Comparison of ENCODE assay signal across 2 cellular contexts in the genomic region with DNA sequence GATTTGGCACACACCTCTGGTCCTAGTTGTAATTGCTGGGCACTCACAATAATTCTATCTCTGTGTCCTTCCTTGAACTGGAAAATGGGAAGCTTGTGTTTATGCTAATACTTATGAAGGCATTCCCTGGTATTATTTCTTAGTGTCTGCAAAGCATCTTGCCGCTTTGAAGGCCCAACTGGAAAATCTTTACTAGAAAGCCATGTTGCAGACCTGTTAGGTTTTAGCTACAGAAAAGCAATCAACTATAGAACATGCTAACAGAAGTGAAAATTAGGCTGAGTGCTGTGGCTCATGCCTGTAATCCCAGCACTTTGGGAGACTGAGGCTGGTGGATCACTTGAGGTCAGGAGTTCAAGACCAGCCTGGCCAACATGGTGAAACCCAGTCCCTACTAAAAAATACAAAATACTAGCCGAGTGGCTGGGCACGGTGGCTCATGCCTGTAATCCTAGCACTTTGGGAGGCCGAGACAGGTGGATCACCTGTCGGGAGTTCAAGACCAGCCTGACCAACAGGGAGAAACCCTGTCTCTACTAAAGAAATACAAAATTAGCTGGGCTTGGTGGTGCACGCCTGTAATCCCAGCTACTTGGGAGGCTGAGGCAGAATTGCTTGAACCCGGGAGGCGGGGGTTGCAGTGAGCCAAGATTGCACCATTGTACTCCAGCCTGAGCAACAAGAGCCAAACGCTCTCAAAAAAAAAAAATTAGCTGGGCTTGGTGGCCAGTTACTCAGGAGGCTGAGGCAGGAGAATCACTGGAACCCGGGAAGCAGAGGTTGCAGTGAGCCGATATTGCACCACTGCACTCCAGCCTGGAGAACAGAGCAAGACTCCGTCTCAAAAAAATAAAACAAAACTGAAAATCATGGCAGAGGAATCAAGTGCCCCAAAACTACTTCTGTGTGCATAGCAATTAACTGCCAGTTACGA.
TF ChIP-seq lines count a peak whose summit lies in the region.

No MANE protein-coding gene starts in this region.

TF ChIP-seq in GM23338, 12 proteins besides CTCF, POLR2A, EP300 and RAD21:
- TF ChIP-seq POLR2AphosphoS5 (IDR thresholded peaks at IDR 0.05; ENCODE audit: low read depth), result peak; percentile 38; the same call in 1 of the 2 replicates

TF ChIP-seq in H1, 55 proteins besides CTCF, POLR2A, EP300 and RAD21:
- TF ChIP-seq POLR2AphosphoS5 (IDR thresholded peaks at IDR 0.05; ENCODE audit: low read depth, low read length), result peak; percentile 71
TF ChIP-seq in H1: peak in this region for 1; not testable (repeated sequence) for 54.
